Comparison of ENCODE assay signal across 8 cellular contexts in the genomic region with DNA sequence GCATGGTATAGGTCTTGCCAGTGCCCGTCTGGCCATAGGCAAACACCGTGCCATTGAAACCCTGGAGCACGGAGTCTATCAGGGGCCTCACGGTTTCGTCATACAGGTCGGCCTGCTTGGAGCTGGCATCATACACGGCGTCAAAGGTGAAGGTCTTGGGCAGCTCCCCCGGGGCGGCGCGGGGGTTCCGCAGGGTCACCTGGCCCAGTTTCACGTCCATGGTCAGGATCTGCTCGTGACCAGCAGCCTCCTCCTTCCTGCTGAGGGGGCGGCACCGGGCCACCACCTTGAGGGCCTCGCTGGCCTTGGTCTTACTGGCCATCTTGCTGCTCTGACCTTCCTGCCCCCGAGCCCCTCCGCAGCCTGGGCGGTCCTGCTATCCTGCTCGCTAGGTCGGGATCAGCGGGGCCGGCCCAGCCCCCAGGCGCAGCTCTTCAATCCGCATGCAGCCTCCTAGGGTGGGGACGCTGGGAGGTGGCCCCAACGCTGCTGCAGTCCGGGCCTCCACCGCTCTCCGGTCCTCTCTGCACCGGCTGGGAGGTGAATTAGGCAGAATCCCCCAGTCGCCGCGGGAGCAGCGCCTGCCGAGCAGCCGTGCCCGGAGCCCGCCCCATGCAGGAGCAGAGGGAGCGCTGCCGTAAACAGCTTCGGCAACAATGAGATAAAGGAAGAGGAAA. TPM values are rescaled to one million over a fixed set of nuclear protein-coding genes. Genes with fewer than 3 reads are reported as not detected.
DNase-seq lines count a peak whose midpoint lies in the region; ATAC-seq and TF ChIP-seq lines count a peak whose summit lies in the region.

No MANE protein-coding gene starts in this region.

- CTCF ChIA-PET in MCF 10A (lab: Yijun Ruan, JAX): interaction anchor here (1.2 kb wide), 1 partner anchor 10 kb away, joined by 4 read pairs; no protein-coding TSS in a partner anchor

- H3K4me1 Mint-ChIP-seq in MCF 10A (ENCODE audit: insufficient read depth, unreplicated experiment): peaks cover 21% of the 10 kb centered on the region
- peaks cover 5% of the 10 kb centered on the region for H3K4me1 Mint-ChIP-seq in stimulated activated naive CD8-positive, alpha-beta T cell treated with anti-CD3 and anti-CD28 coated beads, Interleukin-15, Interleukin-2, amounts not matched to agents 100 ng/mL and 50 ng/mL, for 24 hours (ENCODE audit: low read depth)

- H3K9me3 Mint-ChIP-seq in MCF 10A (ENCODE audit: unreplicated experiment): no peaks in the 10 kb centered on the region
- no peaks in the 10 kb centered on the region for H3K9me3 Mint-ChIP-seq in stimulated activated naive CD8-positive, alpha-beta T cell treated with anti-CD3 and anti-CD28 coated beads, Interleukin-15, Interleukin-2, amounts not matched to agents 100 ng/mL and 50 ng/mL, for 24 hours

- H3K4me3 ChIP-seq in Jurkat, Clone E6-1 (ENCODE audit: low read length): peak overlapping the region; percentile 76

- no peaks in the 10 kb centered on the region for H3K27me3 Mint-ChIP-seq in MCF 10A (ENCODE audit: insufficient read depth, unreplicated experiment)
- H3K27me3 Mint-ChIP-seq in stimulated activated naive CD8-positive, alpha-beta T cell treated with anti-CD3 and anti-CD28 coated beads, Interleukin-15, Interleukin-2, amounts not matched to agents 100 ng/mL and 50 ng/mL, for 24 hours: no peaks in the 10 kb centered on the region

- ATAC-seq in GM19035 (IDR thresholded peaks at IDR 0.05; ENCODE audit: unreplicated experiment) (peak; percentile 9), left colon (peak; percentile 61), HG03039 (IDR thresholded peaks at IDR 0.05; ENCODE audit: unreplicated experiment) (no peak), GM21367 (IDR thresholded peaks at IDR 0.05; ENCODE audit: unreplicated experiment) (no peak)

- peak overlapping the region; percentile 84 for H3K4me3 Mint-ChIP-seq in MCF 10A (ENCODE audit: unreplicated experiment)
- peak overlapping the region; percentile 82 for H3K4me3 Mint-ChIP-seq in stimulated activated naive CD8-positive, alpha-beta T cell treated with anti-CD3 and anti-CD28 coated beads, Interleukin-15, Interleukin-2, amounts not matched to agents 100 ng/mL and 50 ng/mL, for 24 hours

- no peak for TF ChIP-seq CTCF in MCF 10A (IDR thresholded peaks at IDR 0.05; ENCODE audit: unreplicated experiment)

- peak; percentile 40 for DNase-seq in AG20443 (ENCODE audit: low spot score)
- DNase-seq in Jurkat, Clone E6-1 (ENCODE audit: low read depth, low spot score): no peak
- DNase-seq in MCF 10A (ENCODE audit: unreplicated experiment): no peak
- DNase-seq in left colon: peak in 1 of 2 donors; percentile 28

- H3K36me3 Mint-ChIP-seq in MCF 10A (ENCODE audit: insufficient read depth, unreplicated experiment): no peaks in the 10 kb centered on the region
- no peaks in the 10 kb centered on the region for H3K36me3 Mint-ChIP-seq in stimulated activated naive CD8-positive, alpha-beta T cell treated with anti-CD3 and anti-CD28 coated beads, Interleukin-15, Interleukin-2, amounts not matched to agents 100 ng/mL and 50 ng/mL, for 24 hours (ENCODE audit: low read depth)

- H3K27ac Mint-ChIP-seq in MCF 10A (ENCODE audit: low read depth, unreplicated experiment): no peak overlapping the region
- H3K27ac Mint-ChIP-seq in stimulated activated naive CD8-positive, alpha-beta T cell treated with anti-CD3 and anti-CD28 coated beads, Interleukin-15, Interleukin-2, amounts not matched to agents 100 ng/mL and 50 ng/mL, for 24 hours: no peak overlapping the region

- BruUV-seq in MCF 10A (replicated peaks; lab: Mats Ljungman, UMichigan): no TSS peak

- POLR2A ChIA-PET in MCF 10A (lab: Yijun Ruan, JAX): interaction anchor here (0.8 to 1.2 kb wide), 4 partner anchors 8 to 130 kb away, joined by 3 read pairs; no protein-coding TSS in a partner anchor

- intact Hi-C loops in MCF 10A (cut with micrococcal nuclease): no loop called here
- intact Hi-C loops in left colon (cut with DNase I, micrococcal nuclease): no loop called here

RNA-seq across cellular contexts. Expression of gene KIF3C, which starts 0.6 kb away (rescaled TPM):
- polyA plus RNA-seq in Jurkat, Clone E6-1 (2012; ENCODE audit: insufficient read depth, insufficient read length): 11.1 TPM
- total RNA-seq in MCF 10A (2022): 0.91 and 2.0 TPM in 2 replicates
- 1 to 10 TPM; 2.0 to 2.3 TPM for total RNA-seq in left colon

RNA-seq across cellular contexts. Expression of gene RAB10, which starts 52.1 kb away (rescaled TPM):
- 94.1 TPM for polyA plus RNA-seq in Jurkat, Clone E6-1 (2012; ENCODE audit: insufficient read depth, insufficient read length)
- total RNA-seq in MCF 10A (2022): 139 and 147 TPM in 2 replicates
- total RNA-seq in left colon: 100 to 1,000 TPM; 171 to 173 TPM

Comparison
In these comparisons a context has a peak if more than half of its experiments do, and no peak if none do; other contexts are left out.
1. ATAC-seq: peak in GM19035 (single experiment) and left colon (single experiment); none in HG03039 (single experiment) and GM21367 (single experiment).